In the genomic region with DNA sequence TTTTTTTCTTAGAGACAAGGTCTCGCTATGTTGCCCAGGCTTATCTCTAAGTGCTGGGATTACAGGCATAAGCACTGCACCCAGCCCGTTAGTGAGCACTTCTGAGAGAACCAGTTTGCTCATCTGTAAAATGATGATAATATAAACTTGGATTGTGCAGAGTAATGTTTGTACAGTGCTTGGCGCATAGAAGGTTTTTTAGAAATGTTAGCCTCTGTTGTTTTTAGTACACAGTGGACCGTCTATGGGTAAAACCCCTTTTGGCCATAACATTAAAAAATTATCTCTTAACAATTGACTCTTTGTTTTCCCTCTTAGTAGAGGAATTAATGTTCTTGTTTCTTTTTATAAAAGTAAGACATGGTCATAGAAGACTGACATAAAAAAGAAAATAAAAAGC, we compare ENCODE assay signal across 16 cellular contexts.
A peak's percentile ranks its signal among the peaks of the same experiment; 100 is the strongest.
DNase-seq lines count a peak whose midpoint lies in the region; TF ChIP-seq lines count a peak whose summit lies in the region.
"Had no signal": no experiment of that assay in that cellular context is flagged by ENCODE, and none has a peak within 500 bp of the region (broad histone marks: within the 10 kb centered on the region; RNA-seq: fewer than 3 reads in every experiment).

No MANE protein-coding gene starts in this region.

- H3K23ac ChIP-seq in trophoblast cell (ENCODE audit: low read length) = no peak overlapping the region

- no peak overlapping the region for H4K91ac ChIP-seq in trophoblast cell (ENCODE audit: low read depth, low read length)

- no peak overlapping the region for H2BK5ac ChIP-seq in trophoblast cell (ENCODE audit: low read depth, low read length, poor library complexity)

- H4K8ac ChIP-seq in trophoblast cell (ENCODE audit: low read depth, low read length) = no peak overlapping the region

- no peak overlapping the region for H3K4ac ChIP-seq in trophoblast cell (ENCODE audit: low read depth, low read length)

- no peak overlapping the region for H3K4me2 ChIP-seq in trophoblast cell (ENCODE audit: low read length)

- no peak overlapping the region for H3K27ac ChIP-seq in trophoblast cell (ENCODE audit: low read depth, low read length)
- H3K27ac ChIP-seq: HL-60 had no signal

- no CpG with 5 or more reads among the region's 4 CpGs for WGBS in trophoblast cell (ENCODE audit: extremely low coverage, insufficient coverage, insufficient read length)

- peak overlapping the region; percentile 44 for H2BK12ac ChIP-seq in trophoblast cell (ENCODE audit: low read length)

- no peak for TF ChIP-seq CTCF in LNCaP clone FGC (IDR thresholded peaks at IDR 0.05; ENCODE audit: control insufficient read depth, extremely low read depth, insufficient read depth)

- no peak overlapping the region for H3K18ac ChIP-seq in trophoblast cell (ENCODE audit: low read length)

- H3K79me1 ChIP-seq in trophoblast cell (ENCODE audit: low read length) = no peaks in the 10 kb centered on the region

- no peak overlapping the region for H3K4me3 ChIP-seq in LNCaP clone FGC (ENCODE audit: low read depth, low read length)
- no peak overlapping the region for H3K4me3 ChIP-seq in trophoblast cell (ENCODE audit: low read depth, low read length)
- H3K4me3 ChIP-seq in H7 (ENCODE audit: insufficient read depth, low read depth, low read length) = no peak overlapping the region
- H3K4me3 ChIP-seq: HAP-1 had no signal

- H2BK120ac ChIP-seq in trophoblast cell (ENCODE audit: insufficient read depth, low read length, poor library complexity) = no peak overlapping the region

- no peak overlapping the region for H2AFZ ChIP-seq in trophoblast cell (ENCODE audit: insufficient read depth, low read length, poor library complexity)

- no peak overlapping the region for H2AK5ac ChIP-seq in trophoblast cell (ENCODE audit: low read length)

- DNase-seq in LNCaP clone FGC (ENCODE audit: low read depth) (peak; percentile 1), NCI-H2029 treated with DMSO at 0.1 percent for 48 hours (lab: John Stamatoyannopoulos, UW) (peak; percentile 8), foreskin melanocyte (peak; percentile 70), trophoblast cell (no peak), mucosa of gallbladder (ENCODE audit: low spot score) (no peak), DMS153 treated with DMSO at 0.1 percent for 48 hours (lab: John Stamatoyannopoulos, UW; ENCODE audit: unreplicated experiment) (no peak), H7 (no peak)
- DNase-seq: ACHN; BE2C; C1 segment of cervical spinal cord; CD4-positive, CD25-positive, alpha-beta regulatory T cell; DMS153; DMS79 treated with DMSO at 0.1 percent for 48 hours; GF-D8 had no signal

- H3K14ac ChIP-seq in trophoblast cell (ENCODE audit: low read length) = no peak overlapping the region

- H3K36me3 ChIP-seq in trophoblast cell (ENCODE audit: control insufficient read depth in 1 of 2, insufficient read depth in 2 of 2, low read length in 2 of 2) (peaks cover 6 to 8% of the 10 kb centered on the region in 2 experiments), H7 (replicated peaks; ENCODE audit: control insufficient read depth, insufficient read depth, low read length) (peaks cover 9% of the 10 kb centered on the region)
- H3K36me3 ChIP-seq: BE2C, HAP-1 had no signal

- H3K27me3 ChIP-seq in trophoblast cell (ENCODE audit: insufficient read depth, low read length) = no peaks in the 10 kb centered on the region
- no peaks in the 10 kb centered on the region for H3K27me3 ChIP-seq in H7 (ENCODE audit: control insufficient read depth, insufficient read depth, low read length)

- no peaks in the 10 kb centered on the region for H3K79me2 ChIP-seq in trophoblast cell (ENCODE audit: control insufficient read depth, insufficient read depth, low read length, poor library complexity)

- H4K12ac ChIP-seq in trophoblast cell (ENCODE audit: low read depth, low read length) = no peak overlapping the region

- no peak overlapping the region for H3K9ac ChIP-seq in trophoblast cell (ENCODE audit: low read length)

- H3K4me1 ChIP-seq in trophoblast cell (ENCODE audit: control insufficient read depth in 1 of 2, insufficient read depth in 2 of 2, low read length in 2 of 2) = no peaks in the 10 kb centered on the region
- H3K4me1 ChIP-seq: BE2C, HAP-1 had no signal

- H3K9me3 ChIP-seq in trophoblast cell (ENCODE audit: insufficient read depth, low read depth, low read length) = no peaks in the 10 kb centered on the region
- H3K9me3 ChIP-seq: BE2C, HAP-1 had no signal

Comparison
In these comparisons a context has a peak if more than half of its experiments do, and no peak if none do; other contexts are left out.
1. DNase-seq: peak in LNCaP clone FGC (single experiment), NCI-H2029 treated with DMSO at 0.1 percent for 48 hours (single experiment) and foreskin melanocyte (single experiment); none in trophoblast cell (0 of 2), mucosa of gallbladder (single experiment), DMS153 treated with DMSO at 0.1 percent for 48 hours (single experiment) and H7 (single experiment).